Comparison of ENCODE assay signal across 8 cellular contexts in genomic region chr19:17391371-17392151, GRCh38. TPM values are rescaled to one million over a fixed set of nuclear protein-coding genes. Genes with fewer than 3 reads are reported as not detected.
DNase-seq lines count a peak whose midpoint lies in the region; ATAC-seq, FAIRE-seq and TF ChIP-seq lines count a peak whose summit lies in the region.

No MANE protein-coding gene starts in this region.

- H3K4me3 Mint-ChIP-seq in activated T-helper 1 cell treated with anti-CD3 and anti-CD28 coated beads, Interleukin-12 subunit alpha, Interleukin-12 subunit beta, Interleukin-2, Interleukin-4 antibody, amounts not matched to agents 30 ng/mL and 10 ng/mL and 1 ng/mL, durations not matched to agents 14 hours and 24 hours and 36 hours, result peak overlapping the region; percentile 78

- H3K4me1 ChIP-seq in DND-41 (ENCODE audit: insufficient read depth, low read length) (peaks cover 23% of the 10 kb centered on the region), upper lobe of right lung (peaks cover 12% of the 10 kb centered on the region)

- H3K36me3 ChIP-seq in DND-41 (ENCODE audit: insufficient read depth, low read length) (no peaks in the 10 kb centered on the region), upper lobe of right lung (no peaks in the 10 kb centered on the region)

- ATAC-seq in DND-41 (ENCODE audit: insufficient read depth, low read depth) (no peak), left lobe of liver (peak; percentile 5), upper lobe of right lung (no peak)

- TF ChIP-seq CTCF in DND-41 (IDR thresholded peaks at IDR 0.05; ENCODE audit: borderline replicate concordance, extremely low read depth, low read length, poor library complexity, severe bottlenecking), result no peak
- no peak for TF ChIP-seq CTCF in upper lobe of right lung (IDR thresholded peaks at IDR 0.05)

- peaks cover 18% of the 10 kb centered on the region for H3K27me3 Mint-ChIP-seq in activated T-helper 1 cell treated with anti-CD3 and anti-CD28 coated beads, Interleukin-12 subunit alpha, Interleukin-12 subunit beta, Interleukin-2, Interleukin-4 antibody, amounts not matched to agents 30 ng/mL and 10 ng/mL and 1 ng/mL, durations not matched to agents 14 hours and 24 hours and 36 hours (ENCODE audit: insufficient read depth)

- H3K79me2 ChIP-seq in DND-41 (ENCODE audit: insufficient read depth, low read length), result no peaks in the 10 kb centered on the region

- peaks cover 20% of the 10 kb centered on the region for H3K4me1 Mint-ChIP-seq in activated T-helper 1 cell treated with anti-CD3 and anti-CD28 coated beads, Interleukin-12 subunit alpha, Interleukin-12 subunit beta, Interleukin-2, Interleukin-4 antibody, amounts not matched to agents 30 ng/mL and 10 ng/mL and 1 ng/mL, durations not matched to agents 14 hours and 24 hours and 36 hours (ENCODE audit: low read depth)

- no peaks in the 10 kb centered on the region for H3K9me3 ChIP-seq in DND-41 (ENCODE audit: insufficient read depth, low read length, severe bottlenecking)
- H3K9me3 ChIP-seq in upper lobe of right lung, result no peaks in the 10 kb centered on the region

- H3K4me2 ChIP-seq in DND-41 (ENCODE audit: insufficient read depth, low read length), result peak overlapping the region; percentile 77

- H3K27me3 ChIP-seq in DND-41 (ENCODE audit: insufficient read depth, low read length, poor library complexity), result peaks cover 3% of the 10 kb centered on the region
- H3K27me3 ChIP-seq in upper lobe of right lung, result peaks cover 5% of the 10 kb centered on the region

- no peaks in the 10 kb centered on the region for H3K36me3 Mint-ChIP-seq in activated T-helper 1 cell treated with anti-CD3 and anti-CD28 coated beads, Interleukin-12 subunit alpha, Interleukin-12 subunit beta, Interleukin-2, Interleukin-4 antibody, amounts not matched to agents 30 ng/mL and 10 ng/mL and 1 ng/mL, durations not matched to agents 14 hours and 24 hours and 36 hours (ENCODE audit: low read depth)

- DNase-seq in DND-41, result no peak
- DNase-seq in HTR-8/SVneo (ENCODE audit: insufficient read length, low spot score), result no peak
- DNase-seq in activated T-helper 1 cell treated with anti-CD3 and anti-CD28 coated beads, Interleukin-12 subunit alpha, Interleukin-12 subunit beta, Interleukin-2, Interleukin-4 antibody, amounts not matched to agents 30 ng/mL and 10 ng/mL and 1 ng/mL, durations not matched to agents 14 hours and 24 hours and 36 hours (ENCODE audit: low spot score), result no peak
- no peak for DNase-seq in left lobe of liver (ENCODE audit: low spot score)
- no peak for DNase-seq in upper lobe of right lung
- DNase-seq in ecto neural progenitor cell (ENCODE audit: low spot score), result no peak
- no peak for DNase-seq in NCI-H2081 treated with DMSO at 0.1 percent for 48 hours (lab: John Stamatoyannopoulos, UW)
- no peak for DNase-seq in NCI-H1092 treated with DMSO at 0.1 percent for 48 hours (lab: John Stamatoyannopoulos, UW)

- H3K9me3 Mint-ChIP-seq in activated T-helper 1 cell treated with anti-CD3 and anti-CD28 coated beads, Interleukin-12 subunit alpha, Interleukin-12 subunit beta, Interleukin-2, Interleukin-4 antibody, amounts not matched to agents 30 ng/mL and 10 ng/mL and 1 ng/mL, durations not matched to agents 14 hours and 24 hours and 36 hours, result peaks cover 4% of the 10 kb centered on the region

- H3K27ac Mint-ChIP-seq in activated T-helper 1 cell treated with anti-CD3 and anti-CD28 coated beads, Interleukin-12 subunit alpha, Interleukin-12 subunit beta, Interleukin-2, Interleukin-4 antibody, amounts not matched to agents 30 ng/mL and 10 ng/mL and 1 ng/mL, durations not matched to agents 14 hours and 24 hours and 36 hours, result no peak overlapping the region

- intact Hi-C loops in activated T-helper 1 cell treated with anti-CD3 and anti-CD28 coated beads, Interleukin-12 subunit alpha, Interleukin-12 subunit beta, Interleukin-2, Interleukin-4 antibody, amounts not matched to agents 30 ng/mL and 10 ng/mL and 1 ng/mL, durations not matched to agents 14 hours and 24 hours and 36 hours (cut with micrococcal nuclease), result loop anchor here (1.0 kb wide), 5 partner anchors 12 to 124 kb away; partner anchors contain the start of genes BABAM1 and MVB12A
- intact Hi-C loops in upper lobe of right lung (cut with DNase I), result loop anchor here (10.0 kb wide), 1 partner anchor 63 kb away; no protein-coding TSS in a partner anchor

- FAIRE-seq in HTR-8/SVneo (lab: Jason Lieb, UNC), result peak; percentile 4

- no peak overlapping the region for H3K27ac ChIP-seq in DND-41 (ENCODE audit: low read length)
- no peak overlapping the region for H3K27ac ChIP-seq in upper lobe of right lung

- H2AFZ ChIP-seq in DND-41 (ENCODE audit: low read depth, low read length), result peak overlapping the region; percentile 66

- H3K4me3 ChIP-seq in DND-41 (ENCODE audit: low read depth in 1 of 2, low read length in 2 of 2) (peak overlapping the region in 1 of 2 experiments; percentile 53; a peak in 2 of 4 replicates), upper lobe of right lung (peak overlapping the region; percentile 51)

- H4K20me1 ChIP-seq in DND-41 (ENCODE audit: insufficient read depth, low read length), result no peaks in the 10 kb centered on the region

- peak overlapping the region; percentile 41 for H3K9ac ChIP-seq in DND-41 (ENCODE audit: low read depth, low read length)

RNA-seq across cellular contexts. Expression of gene CCDC194, which starts 2.4 kb away (rescaled TPM):
- total RNA-seq in activated T-helper 1 cell treated with anti-CD3 and anti-CD28 coated beads, Interleukin-12 subunit alpha, Interleukin-12 subunit beta, Interleukin-2, Interleukin-4 antibody, amounts not matched to agents 30 ng/mL and 10 ng/mL and 1 ng/mL, durations not matched to agents 14 hours and 24 hours and 36 hours, result 1.9 and 2.6 TPM in 2 replicates
- total RNA-seq in left lobe of liver (0.50 TPM), upper lobe of right lung (2.0 TPM)

RNA-seq across cellular contexts. Expression of gene BST2, which starts 13.9 kb away (rescaled TPM):
- total RNA-seq in activated T-helper 1 cell treated with anti-CD3 and anti-CD28 coated beads, Interleukin-12 subunit alpha, Interleukin-12 subunit beta, Interleukin-2, Interleukin-4 antibody, amounts not matched to agents 30 ng/mL and 10 ng/mL and 1 ng/mL, durations not matched to agents 14 hours and 24 hours and 36 hours, result 146 and 148 TPM in 2 replicates
- total RNA-seq in left lobe of liver (103 TPM), upper lobe of right lung (133 TPM)

RNA-seq across cellular contexts. Expression of gene PLVAP, which starts 14.4 kb away (rescaled TPM):
- 0.08 TPM in 1 of 2 replicates, not detected in the other for total RNA-seq in activated T-helper 1 cell treated with anti-CD3 and anti-CD28 coated beads, Interleukin-12 subunit alpha, Interleukin-12 subunit beta, Interleukin-2, Interleukin-4 antibody, amounts not matched to agents 30 ng/mL and 10 ng/mL and 1 ng/mL, durations not matched to agents 14 hours and 24 hours and 36 hours
- total RNA-seq in left lobe of liver (4.6 TPM), upper lobe of right lung (174 TPM)

RNA-seq across cellular contexts. Expression of gene MVB12A, which starts 28.3 kb away (rescaled TPM):
- total RNA-seq in activated T-helper 1 cell treated with anti-CD3 and anti-CD28 coated beads, Interleukin-12 subunit alpha, Interleukin-12 subunit beta, Interleukin-2, Interleukin-4 antibody, amounts not matched to agents 30 ng/mL and 10 ng/mL and 1 ng/mL, durations not matched to agents 14 hours and 24 hours and 36 hours, result 40.8 and 42.7 TPM in 2 replicates
- 22.6 TPM for total RNA-seq in left lobe of liver
- 36.3 TPM for total RNA-seq in upper lobe of right lung

RNA-seq across cellular contexts. Expression of gene GTPBP3, which starts 54.2 kb away (rescaled TPM):
- 64.2 and 72.0 TPM in 2 replicates for total RNA-seq in activated T-helper 1 cell treated with anti-CD3 and anti-CD28 coated beads, Interleukin-12 subunit alpha, Interleukin-12 subunit beta, Interleukin-2, Interleukin-4 antibody, amounts not matched to agents 30 ng/mL and 10 ng/mL and 1 ng/mL, durations not matched to agents 14 hours and 24 hours and 36 hours
- 14.3 TPM for total RNA-seq in left lobe of liver
- 17.7 TPM for total RNA-seq in upper lobe of right lung

Comparison
In these comparisons a context has a peak if more than half of its experiments do, and no peak if none do; other contexts are left out.
1. RNA of gene PLVAP, which starts 14.4 kb away (total RNA-seq): 174 TPM in upper lobe of right lung (single experiment); 4.6 TPM in left lobe of liver (single experiment) and 0.08 TPM in activated T-helper 1 cell treated with anti-CD3 and anti-CD28 coated beads, Interleukin-12 subunit alpha, Interleukin-12 subunit beta, Interleukin-2, Interleukin-4 antibody, amounts not matched to agents 30 ng/mL and 10 ng/mL and 1 ng/mL, durations not matched to agents 14 hours and 24 hours and 36 hours; every median in the first group is over 10 times any median in the second.